In the genomic region with DNA sequence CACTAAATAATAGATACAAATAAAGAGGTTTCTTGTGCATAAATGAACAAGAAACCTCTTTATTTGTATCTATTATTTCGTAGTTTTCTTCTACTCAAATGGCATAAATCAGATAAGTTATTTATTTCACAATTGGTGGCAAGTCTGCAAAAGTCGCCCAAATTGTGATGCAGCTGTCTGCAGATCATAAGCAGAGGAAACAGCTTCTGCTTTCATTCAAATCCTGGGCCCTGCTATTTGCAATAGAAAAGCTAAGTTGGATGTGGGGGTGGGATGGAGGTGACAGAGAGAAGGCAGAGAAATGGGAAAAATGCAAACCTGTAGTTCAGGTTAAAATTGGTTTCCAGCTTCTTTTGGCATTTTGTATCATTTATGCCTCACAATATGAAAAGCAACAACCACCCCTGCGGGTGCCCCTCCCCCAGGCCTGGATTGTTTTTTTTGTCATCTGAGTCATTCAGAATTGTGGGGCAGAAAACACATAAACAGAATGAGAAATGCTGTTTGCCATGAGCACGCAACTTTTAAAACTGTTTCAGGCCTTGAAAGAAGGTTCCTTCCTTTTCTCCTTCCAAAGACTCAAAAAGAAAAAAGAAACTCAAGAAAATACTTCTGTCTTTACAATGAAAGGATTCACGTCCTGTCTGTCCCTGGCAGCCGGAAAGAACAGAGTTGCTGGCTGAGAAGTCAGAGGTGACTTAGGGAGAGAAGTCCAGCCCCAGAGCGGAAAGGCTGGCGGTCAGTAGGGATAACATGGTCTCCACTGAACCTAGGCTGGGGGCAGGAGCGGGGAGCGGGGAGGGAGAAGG, we compare ENCODE assay signal across 18 cellular contexts.
DNase-seq lines count a peak whose midpoint lies in the region; TF ChIP-seq lines count a peak whose summit lies in the region.
"Had no signal": no experiment of that assay in that cellular context is flagged by ENCODE, and none has a peak within 500 bp of the region (broad histone marks: within the 10 kb centered on the region; RNA-seq: fewer than 3 reads in every experiment).

No MANE protein-coding gene starts in this region.

- intact Hi-C loops in CD14-positive monocyte (cut with micrococcal nuclease), result no loop called here

- H3K9me3 Mint-ChIP-seq in neural crest cell (peaks cover 2% of the 10 kb centered on the region), CD14-positive monocyte (peaks cover 0 to 10% (median 5%) of the 10 kb centered on the region in 7 donors)
- H3K9me3 Mint-ChIP-seq: activated naive CD4-positive, alpha-beta T cell treated with anti-CD3 and anti-CD28 coated beads, Interleukin-2, amount 50 U/mL, for 24 hours had no signal

- H3K4me3 ChIP-seq in fibroblast of villous mesenchyme (ENCODE audit: low read depth, low read length), result no peak overlapping the region
- H3K4me3 ChIP-seq: mucosa of descending colon had no signal

- H3K4me1 Mint-ChIP-seq in neural crest cell (peaks cover 67% of the 10 kb centered on the region), CD14-positive monocyte (peaks cover 12% of the 10 kb centered on the region)
- H3K4me1 Mint-ChIP-seq: activated CD8-positive, alpha-beta memory T cell treated with anti-CD3 and anti-CD28 coated beads, Interleukin-2, amount 10 ng/mL, durations not matched to agents 7 days and 5 days; activated naive CD4-positive, alpha-beta T cell treated with anti-CD3 and anti-CD28 coated beads, Interleukin-2, amount 50 U/mL, for 24 hours had no signal

- H3K36me3 Mint-ChIP-seq in neural crest cell (ENCODE audit: low read depth), result no peaks in the 10 kb centered on the region
- H3K36me3 Mint-ChIP-seq in CD14-positive monocyte, result no peaks in the 10 kb centered on the region
- H3K36me3 Mint-ChIP-seq: activated CD8-positive, alpha-beta memory T cell treated with anti-CD3 and anti-CD28 coated beads, Interleukin-2, amount 10 ng/mL, durations not matched to agents 7 days and 5 days; activated naive CD4-positive, alpha-beta T cell treated with anti-CD3 and anti-CD28 coated beads, Interleukin-2, amount 50 U/mL, for 24 hours had no signal

- no peak for TF ChIP-seq CTCF in fibroblast of villous mesenchyme (IDR thresholded peaks at IDR 0.05; ENCODE audit: insufficient read depth, low read depth, low read length)
- no peak for TF ChIP-seq CTCF in neural crest cell (conservative IDR thresholded peaks at IDR 0.05)
- no peak for TF ChIP-seq CTCF in GM13976 (IDR thresholded peaks at IDR 0.05; ENCODE audit: borderline replicate concordance, control extremely low read depth, extremely low read depth, insufficient read depth, missing control alignments)
- no peak for TF ChIP-seq CTCF in CD14-positive monocyte (IDR thresholded peaks at IDR 0.05)

- peak overlapping the region; percentile 77 for H3K4me3 Mint-ChIP-seq in neural crest cell
- H3K4me3 Mint-ChIP-seq in CD14-positive monocyte, result no peak overlapping the region
- H3K4me3 Mint-ChIP-seq: activated CD8-positive, alpha-beta memory T cell treated with anti-CD3 and anti-CD28 coated beads, Interleukin-2, amount 10 ng/mL, durations not matched to agents 7 days and 5 days; activated naive CD4-positive, alpha-beta T cell treated with anti-CD3 and anti-CD28 coated beads, Interleukin-2, amount 50 U/mL, for 24 hours had no signal

- DNase-seq in ELF-1 (ENCODE audit: low read depth, low spot score), result peak; percentile 29
- DNase-seq in OCI-M1 (lab: John Stamatoyannopoulos, UW), result peak; percentile 11
- DNase-seq in fibroblast of villous mesenchyme (ENCODE audit: low read depth), result peak; percentile 50
- no peak for DNase-seq in neural crest cell (ENCODE audit: low read depth, low spot score)
- DNase-seq in GM13976 (ENCODE audit: low spot score), result no peak
- DNase-seq in CD14-positive monocyte (ENCODE audit: low spot score), result no peak
- DNase-seq in KG1 (lab: John Stamatoyannopoulos, UW), result no peak
- no peak for DNase-seq in DMS53 (lab: John Stamatoyannopoulos, UW)
- DNase-seq: activated CD8-positive, alpha-beta memory T cell treated with anti-CD3 and anti-CD28 coated beads, Interleukin-2, amount 10 ng/mL, durations not matched to agents 7 days and 5 days; AML-193; central memory CD4-positive, alpha-beta T cell; mucosa of descending colon; NCI-H1105 treated with DMSO at 0.1 percent for 48 hours; NCI-H2227 treated with DMSO at 0.1 percent for 48 hours; retina; stimulated activated CD4-positive, alpha-beta T cell treated with anti-CD3 and anti-CD28 coated beads, Interleukin-2, amount 100 ng/mL, for 48 hours; WERI-Rb-1 had no signal

- H3K27ac Mint-ChIP-seq in neural crest cell (ENCODE audit: unreplicated experiment) (peak overlapping the region; percentile 73), CD14-positive monocyte (peak overlapping the region in 1 of 7 donors; percentile 19)
- H3K27ac Mint-ChIP-seq: activated CD8-positive, alpha-beta memory T cell treated with anti-CD3 and anti-CD28 coated beads, Interleukin-2, amount 10 ng/mL, durations not matched to agents 7 days and 5 days; activated naive CD4-positive, alpha-beta T cell treated with anti-CD3 and anti-CD28 coated beads, Interleukin-2, amount 50 U/mL, for 24 hours had no signal

- in situ Hi-C loops in GM13976 (cut with MboI; ENCODE audit: low sequenced_read_pairs, unreplicated experiment), result no loop called here

- no peaks in the 10 kb centered on the region for H3K27me3 Mint-ChIP-seq in neural crest cell (ENCODE audit: low read depth)
- peaks cover 4 to 14% (median 13%) of the 10 kb centered on the region in 3 donors for H3K27me3 Mint-ChIP-seq in CD14-positive monocyte (ENCODE audit: low read depth in 3 of 3)

Comparison
In these comparisons a context has a peak if more than half of its experiments do, and no peak if none do; other contexts are left out.
1. DNase-seq: peak in ELF-1 (single experiment), OCI-M1 (single experiment) and fibroblast of villous mesenchyme (single experiment); none in neural crest cell (single experiment), GM13976 (single experiment), CD14-positive monocyte (single experiment), KG1 (single experiment) and DMS53 (single experiment).